15 cellular contexts compared by ENCODE assay signal in the genomic region with DNA sequence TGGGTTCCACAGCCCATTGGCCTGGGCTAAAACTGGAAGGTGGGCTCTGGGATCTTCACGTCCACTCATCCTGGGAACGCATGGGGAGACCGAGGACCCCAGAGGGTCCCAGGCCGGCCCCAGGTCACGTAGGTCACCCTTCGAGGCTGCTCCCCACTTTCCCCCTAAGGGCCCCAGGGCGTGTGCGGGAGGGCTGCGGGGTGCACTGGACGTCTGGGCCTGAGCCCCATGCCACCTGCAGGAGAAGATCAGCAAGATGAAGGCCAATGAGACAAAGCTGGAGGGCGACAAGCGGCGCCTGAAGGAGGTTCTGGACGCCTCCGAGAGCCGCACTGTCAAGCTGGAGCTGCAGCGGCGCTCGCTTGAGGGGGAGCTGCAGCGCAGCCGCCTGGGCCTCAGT. TPM values are rescaled to one million over a fixed set of nuclear protein-coding genes. Genes with fewer than 3 reads are reported as not detected.
DNase-seq lines count a peak whose midpoint lies in the region; ATAC-seq, FAIRE-seq and TF ChIP-seq lines count a peak whose summit lies in the region.
"Had no signal": no experiment of that assay in that cellular context is flagged by ENCODE, and none has a peak within 500 bp of the region (broad histone marks: within the 10 kb centered on the region; RNA-seq: fewer than 3 reads in every experiment).

No MANE protein-coding gene starts in this region.

- H3K9me3 Mint-ChIP-seq in H9, result no peaks in the 10 kb centered on the region
- H3K9me3 Mint-ChIP-seq in activated CD8-positive, alpha-beta T cell treated with anti-CD3 and anti-CD28 coated beads, Interleukin-2, amount 10 ng/mL, durations not matched to agents 7 days and 5 days (ENCODE audit: insufficient read depth), result no peaks in the 10 kb centered on the region
- H3K9me3 Mint-ChIP-seq: GM23338 had no signal

- H2AK5ac ChIP-seq in H9 (ENCODE audit: insufficient read length, low read length), result no peak overlapping the region

- H3K4me3 ChIP-seq in SK-N-SH (ENCODE audit: low read depth in 2 of 2, low read length in 1 of 2) (no peak overlapping the region), endothelial cell of umbilical vein (replicated peaks in 1 of 3; ENCODE audit: insufficient read depth in 1 of 3, low read depth in 1 of 3, low read length in 3 of 3) (no peak overlapping the region), parathyroid adenoma (ENCODE audit: low read depth, low read length) (no peak overlapping the region)
- H3K4me3 ChIP-seq: BLaER1, GM23338 had no signal

- H3F3A ChIP-seq in SK-N-SH (replicated peaks; ENCODE audit: insufficient read depth), result peaks cover 16% of the 10 kb centered on the region

- H3K18ac ChIP-seq in H9 (ENCODE audit: insufficient read length, low read depth, low read length), result no peak overlapping the region

- POLR2A ChIA-PET in SK-N-SH (lab: Yijun Ruan, JAX), result interaction anchor here (1.0 to 3.1 kb wide), 4 partner anchors 8 to 63 kb away, joined by 3 to 39 read pairs (median 6); a partner anchor contains a TSS
- POLR2A ChIA-PET in endothelial cell of umbilical vein (lab: Charles Lee), result interaction anchor here (0.5 to 1.8 kb wide), 3 partner anchors 8 to 80 kb away, joined by 3 to 8 read pairs (median 3); no protein-coding TSS in a partner anchor
- POLR2A ChIA-PET in activated CD8-positive, alpha-beta T cell treated with anti-CD3 and anti-CD28 coated beads, Interleukin-2, amount 10 ng/mL, durations not matched to agents 7 days and 5 days (lab: Charles Lee), result no interaction called here

- H3K23me2 ChIP-seq in H9 (ENCODE audit: insufficient read length, low read depth, low read length, poor library complexity, severe bottlenecking), result no peaks in the 10 kb centered on the region

- H4K20me1 ChIP-seq in SK-N-SH (ENCODE audit: insufficient read depth) (peaks cover 13% of the 10 kb centered on the region; the same call in 1 of the 2 replicates), endothelial cell of umbilical vein (replicated peaks; ENCODE audit: control insufficient read depth, extremely low read depth, insufficient read depth, low read length) (no peaks in the 10 kb centered on the region), H9 (ENCODE audit: control insufficient read depth, insufficient read depth, insufficient read length) (no peaks in the 10 kb centered on the region)

- no peak overlapping the region for H2BK20ac ChIP-seq in H9 (ENCODE audit: low read depth, low read length, poor library complexity, severe bottlenecking)

- no peak overlapping the region for H3K23ac ChIP-seq in H9 (ENCODE audit: insufficient read length, low read depth, low read length)

- no peak overlapping the region for H2BK15ac ChIP-seq in H9 (ENCODE audit: low read depth, low read length)

- 93% methylated on average over 20 of the region's 21 CpGs for WGBS in SK-N-SH (ENCODE audit: low lambda C conversion rate)
- no CpG with 5 or more reads among the region's 21 CpGs for WGBS in H9 (ENCODE audit: extremely low coverage, insufficient read length, low lambda C conversion rate)

- no peak overlapping the region for H3K4ac ChIP-seq in H9 (ENCODE audit: low read depth, low read length)

- FAIRE-seq in endothelial cell of umbilical vein (lab: Jason Lieb, UNC), result no peak

- no peak overlapping the region for H2BK120ac ChIP-seq in H9 (ENCODE audit: low read depth, low read length, poor library complexity, severe bottlenecking)

- no peak for TF ChIP-seq POLR2A in endothelial cell of umbilical vein (IDR thresholded peaks at IDR 0.05; ENCODE audit: low read depth, low read length)

- H3K36me3 ChIP-seq in SK-N-SH (replicated peaks in 1 of 2; ENCODE audit: control insufficient read depth in 1 of 2, insufficient read depth in 2 of 2, low read length in 1 of 2), result peaks cover 6 to 12% of the 10 kb centered on the region in 2 experiments
- H3K36me3 ChIP-seq in endothelial cell of umbilical vein (ENCODE audit: control insufficient read depth in 2 of 2, extremely low read depth in 1 of 2, insufficient read depth in 2 of 2, low read length in 2 of 2), result peaks cover 0 to 8% of the 10 kb centered on the region in 2 experiments
- H3K36me3 ChIP-seq in parathyroid adenoma (ENCODE audit: control insufficient read depth, insufficient read depth, low read length), result no peaks in the 10 kb centered on the region

- H3K9me3 ChIP-seq in SK-N-SH (no peaks in the 10 kb centered on the region), endothelial cell of umbilical vein (replicated peaks; ENCODE audit: control insufficient read depth, insufficient read depth, low read length) (no peaks in the 10 kb centered on the region), parathyroid adenoma (ENCODE audit: control insufficient read depth, low read length) (no peaks in the 10 kb centered on the region), H9 (ENCODE audit: control insufficient read depth, low read depth, low read length) (no peaks in the 10 kb centered on the region)
- H3K9me3 ChIP-seq: BLaER1 had no signal

- no peak for DNase-seq in SK-N-SH
- DNase-seq in endothelial cell of umbilical vein (ENCODE audit: low read depth, low spot score), result no peak
- DNase-seq in H9, result no peak
- no peak for DNase-seq in DMS114 treated with DMSO at 0.1 percent for 48 hours (lab: John Stamatoyannopoulos, UW; ENCODE audit: unreplicated experiment)
- DNase-seq in activated CD8-positive, alpha-beta T cell treated with anti-CD3 and anti-CD28 coated beads, Interleukin-2, amount 10 ng/mL, durations not matched to agents 7 days and 5 days, result no peak
- DNase-seq: AML-193, H7, KBM-7 had no signal

- BruUV-seq in endothelial cell of umbilical vein (replicated peaks; lab: Mats Ljungman, UMichigan), result no TSS peak

- no peaks in the 10 kb centered on the region for H3K79me1 ChIP-seq in H9 (ENCODE audit: insufficient read depth, low read depth, low read length, poor library complexity, severe bottlenecking)

- H3K4me1 ChIP-seq in SK-N-SH (ENCODE audit: control insufficient read depth in 1 of 2, insufficient read depth in 2 of 2, low read depth in 1 of 2, low read length in 1 of 2), result peaks cover 11 to 33% of the 10 kb centered on the region in 2 experiments; a peak in 2 of 4 replicates
- H3K4me1 ChIP-seq in endothelial cell of umbilical vein (ENCODE audit: control insufficient read depth, extremely low read depth, insufficient read depth, low read length), result peaks cover 11% of the 10 kb centered on the region
- H3K4me1 ChIP-seq in parathyroid adenoma, result peaks cover 2% of the 10 kb centered on the region
- H3K4me1 ChIP-seq in H9 (ENCODE audit: insufficient read depth, low read length), result no peaks in the 10 kb centered on the region

- H2AFZ ChIP-seq in SK-N-SH (ENCODE audit: low read depth), result no peak overlapping the region
- H2AFZ ChIP-seq in endothelial cell of umbilical vein (ENCODE audit: low read depth, low read length), result no peak overlapping the region
- H2AFZ ChIP-seq in parathyroid adenoma, result no peak overlapping the region
- no peak overlapping the region for H2AFZ ChIP-seq in H9 (ENCODE audit: low read length)
- H2AFZ ChIP-seq: GM23338 had no signal

- no peak overlapping the region for H2BK12ac ChIP-seq in H9 (ENCODE audit: insufficient read length, low read depth, low read length)

- H2BK5ac ChIP-seq in H9 (ENCODE audit: insufficient read length, low read length), result no peak overlapping the region

- no peak overlapping the region for H4K91ac ChIP-seq in H9 (ENCODE audit: insufficient read length, low read depth, low read length)

- H3K56ac ChIP-seq in H9 (ENCODE audit: insufficient read length, low read depth, low read length), result no peak overlapping the region

- TF ChIP-seq CTCF in SK-N-SH (IDR thresholded peaks at IDR 0.05), result no peak
- no peak for TF ChIP-seq CTCF in endothelial cell of umbilical vein (IDR thresholded peaks at IDR 0.05; ENCODE audit: extremely low read depth in 1 of 2, insufficient read depth in 1 of 2, low read depth in 1 of 2, low read length in 2 of 2)
- no peak for TF ChIP-seq CTCF in parathyroid adenoma (IDR thresholded peaks at IDR 0.05)
- no peak for TF ChIP-seq CTCF in H9 (conservative IDR thresholded peaks at IDR 0.05)

- H3K4me1 Mint-ChIP-seq in H9, result peaks cover 7 to 21% of the 10 kb centered on the region in 2 experiments
- no peaks in the 10 kb centered on the region for H3K4me1 Mint-ChIP-seq in activated CD8-positive, alpha-beta T cell treated with anti-CD3 and anti-CD28 coated beads, Interleukin-2, amount 10 ng/mL, durations not matched to agents 7 days and 5 days (ENCODE audit: low read depth)

- H4K8ac ChIP-seq in H9 (replicated peaks; ENCODE audit: insufficient read length, low read depth, low read length), result no peak overlapping the region

- no peak for TF ChIP-seq EP300 in SK-N-SH (IDR thresholded peaks at IDR 0.05; ENCODE audit: borderline replicate concordance in 1 of 2, low read depth in 1 of 2, low read length in 1 of 2)

- no peak overlapping the region for H3K4me3 Mint-ChIP-seq in H9
- no peak overlapping the region for H3K4me3 Mint-ChIP-seq in activated CD8-positive, alpha-beta T cell treated with anti-CD3 and anti-CD28 coated beads, Interleukin-2, amount 10 ng/mL, durations not matched to agents 7 days and 5 days
- H3K4me3 Mint-ChIP-seq: GM23338 had no signal

- no peaks in the 10 kb centered on the region for H3K9me1 ChIP-seq in endothelial cell of umbilical vein (replicated peaks; ENCODE audit: control insufficient read depth, extremely low read depth, insufficient read depth, low read length)

- no peak overlapping the region for H3K27ac Mint-ChIP-seq in H9
- H3K27ac Mint-ChIP-seq in activated CD8-positive, alpha-beta T cell treated with anti-CD3 and anti-CD28 coated beads, Interleukin-2, amount 10 ng/mL, durations not matched to agents 7 days and 5 days, result no peak overlapping the region
- H3K27ac Mint-ChIP-seq: GM23338 had no signal

- dilution Hi-C loops in endothelial cell of umbilical vein (cut with MboI; ENCODE audit: extremely low pct_ligation_motif_present, low sequenced_read_pairs), result no loop called here

- no peaks in the 10 kb centered on the region for H3K9me2 ChIP-seq in SK-N-SH

- no peak overlapping the region for H3T11ph ChIP-seq in H9 (ENCODE audit: low read length)

- CTCF ChIA-PET in SK-N-SH (lab: Yijun Ruan, JAX) (interaction anchor here (0.9 to 20.3 kb wide), 4 partner anchors 10 to 74 kb away, joined by 3 to 408 read pairs (median 8); a partner anchor contains a TSS), endothelial cell of umbilical vein (lab: Charles Lee) (interaction anchor here (1.2 to 3.1 kb wide), 2 partner anchors 12 to 19 kb away, joined by 4 to 25 read pairs; a partner anchor contains a TSS)
- CTCF ChIA-PET in activated CD8-positive, alpha-beta T cell treated with anti-CD3 and anti-CD28 coated beads, Interleukin-2, amount 10 ng/mL, durations not matched to agents 7 days and 5 days (lab: Charles Lee), result interaction anchor here (1.3 kb wide), 1 partner anchor 12 kb away, joined by 3 read pairs; no protein-coding TSS in a partner anchor

- H3K36me3 Mint-ChIP-seq in H9 (ENCODE audit: insufficient read depth in 1 of 3, low read depth in 3 of 3), result peaks cover 23 to 47% (median 38%) of the 10 kb centered on the region in 3 experiments
- no peaks in the 10 kb centered on the region for H3K36me3 Mint-ChIP-seq in activated CD8-positive, alpha-beta T cell treated with anti-CD3 and anti-CD28 coated beads, Interleukin-2, amount 10 ng/mL, durations not matched to agents 7 days and 5 days (ENCODE audit: low read depth)

- no peak for TF ChIP-seq RAD21 in SK-N-SH (IDR thresholded peaks at IDR 0.05; ENCODE audit: low read length)

- no peak overlapping the region for H4K5ac ChIP-seq in H9 (ENCODE audit: insufficient read length, low read depth, low read length)

- H3K14ac ChIP-seq in H9 (ENCODE audit: insufficient read depth, low read length), result no peak overlapping the region

- peak overlapping the region in 1 of 2 experiments; percentile 76; a peak in 2 of 4 replicates for H3K27ac ChIP-seq in SK-N-SH (ENCODE audit: low read depth in 2 of 2, low read length in 1 of 2)
- H3K27ac ChIP-seq in endothelial cell of umbilical vein (ENCODE audit: insufficient read depth, low read depth, low read length), result peak overlapping the region; percentile 57
- H3K27ac ChIP-seq in parathyroid adenoma, result no peak overlapping the region
- no peak overlapping the region for H3K27ac ChIP-seq in H9 (ENCODE audit: insufficient read length, low read depth, low read length)
- H3K27ac ChIP-seq: 22Rv1, BLaER1, HL-60 had no signal

- intact Hi-C loops in endothelial cell of umbilical vein (cut with micrococcal nuclease), result loop anchor here (1.0 kb wide), 1 partner anchor 16 kb away; no protein-coding TSS in a partner anchor

- no peaks in the 10 kb centered on the region for H3K27me3 Mint-ChIP-seq in H9 (ENCODE audit: low read depth)
- H3K27me3 Mint-ChIP-seq in activated CD8-positive, alpha-beta T cell treated with anti-CD3 and anti-CD28 coated beads, Interleukin-2, amount 10 ng/mL, durations not matched to agents 7 days and 5 days (ENCODE audit: low read depth), result no peaks in the 10 kb centered on the region

- no peaks in the 10 kb centered on the region for H3K27me3 ChIP-seq in SK-N-SH (ENCODE audit: insufficient read depth)
- H3K27me3 ChIP-seq in endothelial cell of umbilical vein (ENCODE audit: control insufficient read depth in 2 of 2, insufficient read depth in 2 of 2, low read length in 2 of 2), result no peaks in the 10 kb centered on the region
- no peaks in the 10 kb centered on the region for H3K27me3 ChIP-seq in parathyroid adenoma (ENCODE audit: control insufficient read depth, insufficient read depth, low read length)
- no peaks in the 10 kb centered on the region for H3K27me3 ChIP-seq in H9 (ENCODE audit: insufficient read depth, low read length)
- H3K27me3 ChIP-seq: BLaER1 had no signal

- H3K4me2 ChIP-seq in SK-N-SH (peak overlapping the region; percentile 52; the same call in 1 of the 2 replicates), endothelial cell of umbilical vein (ENCODE audit: insufficient read depth, low read length) (no peak overlapping the region), parathyroid adenoma (ENCODE audit: low read length) (peak overlapping the region; percentile 45), H9 (ENCODE audit: insufficient read depth, insufficient read length, low read length) (no peak overlapping the region)
- H3K4me2 ChIP-seq: BLaER1, GM23338 had no signal

- ATAC-seq in SK-N-SH treated with all-trans-retinoic acid at 6 μM for 48 hours, result no peak
- ATAC-seq in GM19351 (IDR thresholded peaks at IDR 0.05; ENCODE audit: unreplicated experiment), result no peak
- no peak for ATAC-seq in activated CD8-positive, alpha-beta T cell treated with anti-CD3 and anti-CD28 coated beads, Interleukin-2, amount 10 ng/mL, durations not matched to agents 7 days and 5 days
- ATAC-seq: GM23338 had no signal

- H3K9ac ChIP-seq in SK-N-SH (no peak overlapping the region), endothelial cell of umbilical vein (replicated peaks; ENCODE audit: extremely low read depth, insufficient read depth, low read length) (peak overlapping the region; percentile 47), parathyroid adenoma (no peak overlapping the region), H9 (ENCODE audit: extremely low read depth, insufficient read length, low read length) (no peak overlapping the region)
- H3K9ac ChIP-seq: BLaER1 had no signal

- H3K79me2 ChIP-seq in SK-N-SH (ENCODE audit: insufficient read depth) (no peaks in the 10 kb centered on the region), endothelial cell of umbilical vein (ENCODE audit: control insufficient read depth, insufficient read depth, low read length) (no peaks in the 10 kb centered on the region), parathyroid adenoma (no peaks in the 10 kb centered on the region), H9 (ENCODE audit: insufficient read depth, low read length) (no peaks in the 10 kb centered on the region)

RNA-seq across cellular contexts. Expression of a gene that starts 12.5 kb away (rescaled TPM):
- polyA plus RNA-seq in SK-N-SH (2012; rRNA removed) (132 and 189 TPM in 2 replicates), endothelial cell of umbilical vein (138 and 183 TPM in 2 replicates)
- polyA plus RNA-seq in SK-N-SH (2012; cell fraction: cytosol; rRNA removed), result 91.7 and 112 TPM in 2 replicates
- polyA plus RNA-seq in SK-N-SH (2012; cell fraction: nucleus; rRNA removed), result 237 and 364 TPM in 2 replicates
- total RNA-seq in endothelial cell of umbilical vein (37.9 and 43.0 TPM in 2 replicates), H9 (2021) (146 and 152 TPM in 2 replicates)
- 107 and 143 TPM in 2 replicates for polyA plus RNA-seq in endothelial cell of umbilical vein (2011; cell fraction: cytosol; rRNA removed)
- polyA plus RNA-seq in endothelial cell of umbilical vein (2011; cell fraction: nucleus; rRNA removed), result 75.2 and 132 TPM in 2 replicates
- polyA plus RNA-seq in endothelial cell of umbilical vein (2012), result 59.3 and 95.7 TPM in 2 replicates
- polyA minus RNA-seq in endothelial cell of umbilical vein, result 32.4 and 35.5 TPM in 2 replicates
- not detected for polyA minus RNA-seq in endothelial cell of umbilical vein (2011; cell fraction: cytosol; rRNA and poly(A)+ RNA removed)
- polyA minus RNA-seq in endothelial cell of umbilical vein (2011; cell fraction: nucleus; rRNA and poly(A)+ RNA removed), result 19.6 and 39.9 TPM in 2 replicates
- not detected for total RNA-seq in activated CD8-positive, alpha-beta T cell treated with anti-CD3 and anti-CD28 coated beads, Interleukin-2, amount 10 ng/mL, durations not matched to agents 7 days and 5 days

RNA-seq across cellular contexts. Expression of a gene that starts 43.8 kb away (rescaled TPM):
- polyA plus RNA-seq in SK-N-SH (2012; rRNA removed) (15.9 and 29.3 TPM in 2 replicates), endothelial cell of umbilical vein (60.6 and 76.2 TPM in 2 replicates)
- polyA plus RNA-seq in SK-N-SH (2012; cell fraction: cytosol; rRNA removed), result 8.2 and 16.2 TPM in 2 replicates
- polyA plus RNA-seq in SK-N-SH (2012; cell fraction: nucleus; rRNA removed), result 36.8 and 62.9 TPM in 2 replicates
- total RNA-seq in endothelial cell of umbilical vein (44.9 and 52.3 TPM in 2 replicates), H9 (2021) (53.6 and 62.0 TPM in 2 replicates)
- polyA plus RNA-seq in endothelial cell of umbilical vein (2011; cell fraction: cytosol; rRNA removed), result 37.5 and 49.2 TPM in 2 replicates
- 45.9 and 59.4 TPM in 2 replicates for polyA plus RNA-seq in endothelial cell of umbilical vein (2011; cell fraction: nucleus; rRNA removed)
- polyA plus RNA-seq in endothelial cell of umbilical vein (2012), result 39.3 and 54.0 TPM in 2 replicates
- 71.4 and 71.6 TPM in 2 replicates for polyA minus RNA-seq in endothelial cell of umbilical vein
- polyA minus RNA-seq in endothelial cell of umbilical vein (2011; cell fraction: cytosol; rRNA and poly(A)+ RNA removed), result 15.1 TPM
- polyA minus RNA-seq in endothelial cell of umbilical vein (2011; cell fraction: nucleus; rRNA and poly(A)+ RNA removed), result 25.1 and 38.6 TPM in 2 replicates
- 10 to 100 TPM; 42.7 to 51.4 TPM for total RNA-seq in activated CD8-positive, alpha-beta T cell treated with anti-CD3 and anti-CD28 coated beads, Interleukin-2, amount 10 ng/mL, durations not matched to agents 7 days and 5 days

RNA-seq across cellular contexts. Expression of a gene that starts 46.2 kb away (rescaled TPM):
- polyA plus RNA-seq in SK-N-SH (2012; rRNA removed) (31.9 and 39.1 TPM in 2 replicates), endothelial cell of umbilical vein (18.2 and 18.3 TPM in 2 replicates)
- 9.8 and 16.8 TPM in 2 replicates for polyA plus RNA-seq in SK-N-SH (2012; cell fraction: cytosol; rRNA removed)
- 204 and 314 TPM in 2 replicates for polyA plus RNA-seq in SK-N-SH (2012; cell fraction: nucleus; rRNA removed)
- total RNA-seq in endothelial cell of umbilical vein (27.0 and 35.5 TPM in 2 replicates), H9 (2021) (40.2 and 40.7 TPM in 2 replicates)
- 7.7 and 13.1 TPM in 2 replicates for polyA plus RNA-seq in endothelial cell of umbilical vein (2011; cell fraction: cytosol; rRNA removed)
- 109 and 119 TPM in 2 replicates for polyA plus RNA-seq in endothelial cell of umbilical vein (2011; cell fraction: nucleus; rRNA removed)
- 9.1 and 12.6 TPM in 2 replicates for polyA plus RNA-seq in endothelial cell of umbilical vein (2012)
- 17.1 and 22.0 TPM in 2 replicates for polyA minus RNA-seq in endothelial cell of umbilical vein
- polyA minus RNA-seq in endothelial cell of umbilical vein (2011; cell fraction: cytosol; rRNA and poly(A)+ RNA removed), result 4.6 TPM
- 17.1 and 25.7 TPM in 2 replicates for polyA minus RNA-seq in endothelial cell of umbilical vein (2011; cell fraction: nucleus; rRNA and poly(A)+ RNA removed)
- total RNA-seq in activated CD8-positive, alpha-beta T cell treated with anti-CD3 and anti-CD28 coated beads, Interleukin-2, amount 10 ng/mL, durations not matched to agents 7 days and 5 days, result 10 to 100 TPM; 31.7 to 33.1 TPM

Comparison
In these comparisons a context has a peak if more than half of its experiments do, and no peak if none do; other contexts are left out.
1. H3K4me2 ChIP-seq: peak in SK-N-SH (single experiment) and parathyroid adenoma (single experiment); none in endothelial cell of umbilical vein (single experiment) and H9 (single experiment).
2. RNA of a gene that starts 12.5 kb away (total RNA-seq): 146 to 152 TPM in H9 and 37.9 to 43.0 TPM in endothelial cell of umbilical vein; not detected in activated CD8-positive, alpha-beta T cell treated with anti-CD3 and anti-CD28 coated beads, Interleukin-2, amount 10 ng/mL, durations not matched to agents 7 days and 5 days; every median in the first group is over 10 times any median in the second.